In genomic region chr18:42561521-42561920, GRCh38 we compare ENCODE assay signal across 32 cellular contexts.
"Had no signal": no experiment of that assay in that cellular context is flagged by ENCODE, and none has a peak within 500 bp of the region (broad histone marks: within the 10 kb centered on the region; RNA-seq: fewer than 3 reads in every experiment).

No MANE protein-coding gene starts in this region.

- H3K27me3 ChIP-seq: ascending aorta, breast epithelium, colonic mucosa, esophagus squamous epithelium, gastroesophageal sphincter, heart right ventricle had no signal

- H3K4me3 Mint-ChIP-seq: activated CD4-positive, alpha-beta memory T cell treated with anti-CD3 and anti-CD28 coated beads, Interleukin-2, amount 10 ng/mL, durations not matched to agents 7 days and 5 days; activated CD4-positive, alpha-beta T cell treated with anti-CD3 and anti-CD28 coated beads for 36 hours; activated CD4-positive, alpha-beta T cell treated with anti-CD3 and anti-CD28 coated beads, Interleukin-2, amount 10 ng/mL, durations not matched to agents 24 days and 14 days; activated naive CD4-positive, alpha-beta T cell treated with anti-CD3 and anti-CD28 coated beads, Interleukin-2, amount 10 ng/mL, durations not matched to agents 7 days and 5 days; activated naive CD8-positive, alpha-beta T cell treated with anti-CD3 and anti-CD28 coated beads, Interleukin-2, amount 10 ng/mL, durations not matched to agents 7 days and 5 days; activated T-cell treated with anti-CD3 and anti-CD28 coated beads, Interleukin-2, amount 50 U/mL, for 24 hours; activated T-cell treated with anti-CD3 and anti-CD28 coated beads, Interleukin-2, amount 50 U/mL, for 72 hours; brain; T-helper 17 cell; T-helper 2 cell treated with Interferon-gamma antibody and Interleukin-4, amounts not matched to agents 5 μg/mL and 100 μg/mL, for 36 hours had no signal

- ATAC-seq: activated CD4-positive, alpha-beta T cell treated with anti-CD3 and anti-CD28 coated beads for 36 hours; activated naive CD4-positive, alpha-beta T cell treated with anti-CD3 and anti-CD28 coated beads, Interleukin-2, amount 50 U/mL, for 72 hours; activated T-cell treated with anti-CD3 and anti-CD28 coated beads, Interleukin-2, amount 50 U/mL, for 72 hours; gastroesophageal sphincter; heart right ventricle; T-helper 17 cell had no signal

- FAIRE-seq: endothelial cell of umbilical vein had no signal

- H3K27ac ChIP-seq: ascending aorta, breast epithelium, cardiac muscle cell, colonic mucosa, epithelial cell of prostate, esophagus squamous epithelium, gastroesophageal sphincter, heart right ventricle had no signal

- H3K4me1 ChIP-seq: ascending aorta, breast epithelium, colonic mucosa, esophagus squamous epithelium, gastroesophageal sphincter, heart right ventricle had no signal

- H3K4me1 Mint-ChIP-seq: activated CD4-positive, alpha-beta memory T cell treated with anti-CD3 and anti-CD28 coated beads, Interleukin-2, amount 10 ng/mL, durations not matched to agents 7 days and 5 days; activated CD4-positive, alpha-beta T cell treated with anti-CD3 and anti-CD28 coated beads for 36 hours; activated CD4-positive, alpha-beta T cell treated with anti-CD3 and anti-CD28 coated beads, Interleukin-2, amount 10 ng/mL, durations not matched to agents 24 days and 14 days; activated naive CD4-positive, alpha-beta T cell treated with anti-CD3 and anti-CD28 coated beads, Interleukin-2, amount 10 ng/mL, durations not matched to agents 7 days and 5 days; activated naive CD8-positive, alpha-beta T cell treated with anti-CD3 and anti-CD28 coated beads, Interleukin-2, amount 10 ng/mL, durations not matched to agents 7 days and 5 days; brain; T-helper 17 cell had no signal

- H3K4me3 ChIP-seq: ascending aorta, breast epithelium, cardiac muscle cell, colonic mucosa, esophagus squamous epithelium, gastroesophageal sphincter, heart right ventricle had no signal

- H3K9me3 Mint-ChIP-seq: activated CD4-positive, alpha-beta memory T cell treated with anti-CD3 and anti-CD28 coated beads, Interleukin-2, amount 10 ng/mL, durations not matched to agents 7 days and 5 days; activated CD4-positive, alpha-beta T cell treated with anti-CD3 and anti-CD28 coated beads, Interleukin-2, amount 10 ng/mL, durations not matched to agents 24 days and 14 days had no signal

- DNase-seq: activated CD4-positive, alpha-beta memory T cell treated with anti-CD3 and anti-CD28 coated beads, Interleukin-2, amount 10 ng/mL, durations not matched to agents 7 days and 5 days; activated CD4-positive, alpha-beta T cell treated with anti-CD3 and anti-CD28 coated beads for 36 hours; activated CD4-positive, alpha-beta T cell treated with anti-CD3 and anti-CD28 coated beads, Interleukin-2, amount 10 ng/mL, durations not matched to agents 24 days and 14 days; activated CD4-positive, alpha-beta T cell treated with anti-CD3 and anti-CD28 coated beads, Interleukin-2, amount 50 U/mL, for 4 hours; activated CD4-positive, CD25-positive, alpha-beta regulatory T cell; activated CD4-positive, CD25-positive, alpha-beta regulatory T cell treated with anti-CD3 and anti-CD28 coated beads, Interleukin-2, amount 50 U/mL, for 72 hours; activated CD8-positive, alpha-beta memory T cell treated with anti-CD3 and anti-CD28 coated beads, Interleukin-2, amount 50 U/mL, for 48 hours; activated gamma-delta T cell; activated naive CD4-positive, alpha-beta T cell; activated naive CD4-positive, alpha-beta T cell treated with anti-CD3 and anti-CD28 coated beads, Interleukin-2, amount 10 ng/mL, durations not matched to agents 7 days and 5 days; activated naive CD8-positive, alpha-beta T cell treated with anti-CD3 and anti-CD28 coated beads, Interleukin-2, amount 10 ng/mL, durations not matched to agents 7 days and 5 days; activated T-cell treated with anti-CD3 and anti-CD28 coated beads for 4 hours; activated T-cell treated with anti-CD3 and anti-CD28 coated beads, Interleukin-2, amount 50 U/mL, for 24 hours; activated T-cell treated with anti-CD3 and anti-CD28 coated beads, Interleukin-2, amount 50 U/mL, for 72 hours; central memory CD4-positive, alpha-beta T cell; cerebellar nuclear complex; colonic mucosa; effector CD8-positive, alpha-beta T cell; esophagus squamous epithelium; foreskin melanocyte; heart right ventricle; T-helper 17 cell; T1000 had no signal

- H3K36me3 ChIP-seq: ascending aorta, breast epithelium, cardiac muscle cell, colonic mucosa, esophagus squamous epithelium, gastroesophageal sphincter, heart right ventricle had no signal

- H3K27ac Mint-ChIP-seq: activated CD4-positive, alpha-beta memory T cell treated with anti-CD3 and anti-CD28 coated beads, Interleukin-2, amount 10 ng/mL, durations not matched to agents 7 days and 5 days; activated CD4-positive, alpha-beta T cell treated with anti-CD3 and anti-CD28 coated beads for 36 hours; activated CD4-positive, alpha-beta T cell treated with anti-CD3 and anti-CD28 coated beads, Interleukin-2, amount 10 ng/mL, durations not matched to agents 24 days and 14 days; activated naive CD4-positive, alpha-beta T cell treated with anti-CD3 and anti-CD28 coated beads, Interleukin-2, amount 10 ng/mL, durations not matched to agents 7 days and 5 days; activated naive CD4-positive, alpha-beta T cell treated with anti-CD3 and anti-CD28 coated beads, Interleukin-2, amount 50 U/mL, for 72 hours; activated naive CD8-positive, alpha-beta T cell treated with anti-CD3 and anti-CD28 coated beads, Interleukin-2, amount 10 ng/mL, durations not matched to agents 7 days and 5 days; activated T-cell treated with anti-CD3 and anti-CD28 coated beads, Interleukin-2, amount 50 U/mL, for 24 hours; activated T-cell treated with anti-CD3 and anti-CD28 coated beads, Interleukin-2, amount 50 U/mL, for 72 hours; brain; T-helper 17 cell; T-helper 2 cell treated with Interferon-gamma antibody and Interleukin-4, amounts not matched to agents 5 μg/mL and 100 μg/mL, for 36 hours had no signal

- H3K36me3 Mint-ChIP-seq: activated naive CD4-positive, alpha-beta T cell treated with anti-CD3 and anti-CD28 coated beads, Interleukin-2, amount 10 ng/mL, durations not matched to agents 7 days and 5 days; activated naive CD4-positive, alpha-beta T cell treated with anti-CD3 and anti-CD28 coated beads, Interleukin-2, amount 50 U/mL, for 72 hours; activated naive CD8-positive, alpha-beta T cell treated with anti-CD3 and anti-CD28 coated beads, Interleukin-2, amount 10 ng/mL, durations not matched to agents 7 days and 5 days; brain had no signal

- H3K27me3 Mint-ChIP-seq: activated CD4-positive, alpha-beta memory T cell treated with anti-CD3 and anti-CD28 coated beads, Interleukin-2, amount 10 ng/mL, durations not matched to agents 7 days and 5 days; activated CD4-positive, alpha-beta T cell treated with anti-CD3 and anti-CD28 coated beads for 36 hours; activated CD4-positive, alpha-beta T cell treated with anti-CD3 and anti-CD28 coated beads, Interleukin-2, amount 10 ng/mL, durations not matched to agents 24 days and 14 days; activated naive CD4-positive, alpha-beta T cell treated with anti-CD3 and anti-CD28 coated beads, Interleukin-2, amount 10 ng/mL, durations not matched to agents 7 days and 5 days; activated naive CD8-positive, alpha-beta T cell treated with anti-CD3 and anti-CD28 coated beads, Interleukin-2, amount 10 ng/mL, durations not matched to agents 7 days and 5 days; activated T-cell treated with anti-CD3 and anti-CD28 coated beads, Interleukin-2, amount 50 U/mL, for 24 hours; brain; T-helper 17 cell had no signal
